In the genomic region with DNA sequence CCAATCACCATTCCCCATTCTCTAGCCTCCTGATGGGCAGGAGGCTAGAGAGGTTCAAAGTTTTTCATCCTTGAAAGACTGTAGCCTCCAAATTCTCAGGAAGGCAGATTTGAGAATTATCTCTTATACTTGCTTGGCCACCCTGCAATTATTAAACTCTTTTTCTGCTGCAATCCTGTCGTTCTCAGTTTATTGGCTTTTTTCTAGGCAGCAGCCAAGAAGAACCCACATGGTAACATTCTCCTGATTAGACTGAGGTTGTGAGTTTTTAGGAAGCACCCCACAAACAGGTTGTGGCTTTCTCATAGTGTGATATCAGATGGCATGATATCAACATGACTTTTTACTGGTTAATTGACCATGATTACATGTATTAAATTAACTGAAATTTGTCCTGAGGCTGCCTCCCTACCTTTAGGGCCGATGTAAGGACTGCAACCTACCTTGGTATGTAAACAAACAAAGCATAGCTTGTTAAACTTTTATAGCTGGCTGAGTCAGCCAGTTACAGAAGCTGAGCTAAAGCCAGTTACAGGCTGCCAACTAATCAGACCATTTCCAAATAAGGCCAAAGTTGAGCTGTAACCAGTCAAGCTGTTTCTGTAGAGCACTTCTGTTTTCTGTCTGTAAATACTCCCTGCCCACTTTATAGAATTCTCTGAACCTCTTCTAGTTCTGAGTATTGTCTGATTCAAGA, we compare ENCODE assay signal across 1 cellular context.
TF ChIP-seq lines count a peak whose summit lies in the region.

No MANE protein-coding gene starts in this region.

TF ChIP-seq in HepG2, 621 proteins besides CTCF, POLR2A, EP300 and RAD21 (continued from another document and continues in another):
- TF ChIP-seq, protein P1, sequence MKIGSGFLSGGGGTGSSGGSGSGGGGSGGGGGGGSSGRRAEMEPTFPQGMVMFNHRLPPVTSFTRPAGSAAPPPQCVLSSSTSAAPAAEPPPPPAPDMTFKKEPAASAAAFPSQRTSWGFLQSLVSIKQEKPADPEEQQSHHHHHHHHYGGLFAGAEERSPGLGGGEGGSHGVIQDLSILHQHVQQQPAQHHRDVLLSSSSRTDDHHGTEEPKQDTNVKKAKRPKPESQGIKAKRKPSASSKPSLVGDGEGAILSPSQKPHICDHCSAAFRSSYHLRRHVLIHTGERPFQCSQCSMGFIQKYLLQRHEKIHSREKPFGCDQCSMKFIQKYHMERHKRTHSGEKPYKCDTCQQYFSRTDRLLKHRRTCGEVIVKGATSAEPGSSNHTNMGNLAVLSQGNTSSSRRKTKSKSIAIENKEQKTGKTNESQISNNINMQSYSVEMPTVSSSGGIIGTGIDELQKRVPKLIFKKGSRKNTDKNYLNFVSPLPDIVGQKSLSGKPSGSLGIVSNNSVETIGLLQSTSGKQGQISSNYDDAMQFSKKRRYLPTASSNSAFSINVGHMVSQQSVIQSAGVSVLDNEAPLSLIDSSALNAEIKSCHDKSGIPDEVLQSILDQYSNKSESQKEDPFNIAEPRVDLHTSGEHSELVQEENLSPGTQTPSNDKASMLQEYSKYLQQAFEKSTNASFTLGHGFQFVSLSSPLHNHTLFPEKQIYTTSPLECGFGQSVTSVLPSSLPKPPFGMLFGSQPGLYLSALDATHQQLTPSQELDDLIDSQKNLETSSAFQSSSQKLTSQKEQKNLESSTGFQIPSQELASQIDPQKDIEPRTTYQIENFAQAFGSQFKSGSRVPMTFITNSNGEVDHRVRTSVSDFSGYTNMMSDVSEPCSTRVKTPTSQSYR (CRISPR knock-in tag; IDR thresholded peaks at IDR 0.05; ENCODE audit: borderline replicate concordance), result no peak
- TF ChIP-seq HDAC1 (CRISPR knock-in tag; IDR thresholded peaks at IDR 0.05) (no peak), HNRNPH1 (optimal IDR thresholded peaks at IDR 0.05; ENCODE audit: low read depth, low read length) (no peak), SATB2 (CRISPR knock-in tag; IDR thresholded peaks at IDR 0.05) (no peak), SRF (IDR thresholded peaks at IDR 0.05; ENCODE audit: low read depth, low read length) (peak; percentile 85; the same call in 1 of the 2 replicates), NRL (CRISPR knock-in tag; IDR thresholded peaks at IDR 0.05; ENCODE audit: borderline replicate concordance) (no peak), ZFYVE20 (CRISPR knock-in tag; IDR thresholded peaks at IDR 0.05; ENCODE audit: borderline replicate concordance, low read depth) (no peak), FOSL2 (CRISPR knock-in tag; IDR thresholded peaks at IDR 0.05) (peak; percentile 64), SMARCC2 (IDR thresholded peaks at IDR 0.05) (no peak), ZNF674 (CRISPR knock-in tag; IDR thresholded peaks at IDR 0.05; ENCODE audit: low read depth) (no peak), SSRP1 (CRISPR knock-in tag; IDR thresholded peaks at IDR 0.05) (no peak), FOXA3 (CRISPR knock-in tag; IDR thresholded peaks at IDR 0.05) (0 out of 2 replicates have a peak, but pooled peaks have one; percentile 24)
- TF ChIP-seq, protein P2, sequence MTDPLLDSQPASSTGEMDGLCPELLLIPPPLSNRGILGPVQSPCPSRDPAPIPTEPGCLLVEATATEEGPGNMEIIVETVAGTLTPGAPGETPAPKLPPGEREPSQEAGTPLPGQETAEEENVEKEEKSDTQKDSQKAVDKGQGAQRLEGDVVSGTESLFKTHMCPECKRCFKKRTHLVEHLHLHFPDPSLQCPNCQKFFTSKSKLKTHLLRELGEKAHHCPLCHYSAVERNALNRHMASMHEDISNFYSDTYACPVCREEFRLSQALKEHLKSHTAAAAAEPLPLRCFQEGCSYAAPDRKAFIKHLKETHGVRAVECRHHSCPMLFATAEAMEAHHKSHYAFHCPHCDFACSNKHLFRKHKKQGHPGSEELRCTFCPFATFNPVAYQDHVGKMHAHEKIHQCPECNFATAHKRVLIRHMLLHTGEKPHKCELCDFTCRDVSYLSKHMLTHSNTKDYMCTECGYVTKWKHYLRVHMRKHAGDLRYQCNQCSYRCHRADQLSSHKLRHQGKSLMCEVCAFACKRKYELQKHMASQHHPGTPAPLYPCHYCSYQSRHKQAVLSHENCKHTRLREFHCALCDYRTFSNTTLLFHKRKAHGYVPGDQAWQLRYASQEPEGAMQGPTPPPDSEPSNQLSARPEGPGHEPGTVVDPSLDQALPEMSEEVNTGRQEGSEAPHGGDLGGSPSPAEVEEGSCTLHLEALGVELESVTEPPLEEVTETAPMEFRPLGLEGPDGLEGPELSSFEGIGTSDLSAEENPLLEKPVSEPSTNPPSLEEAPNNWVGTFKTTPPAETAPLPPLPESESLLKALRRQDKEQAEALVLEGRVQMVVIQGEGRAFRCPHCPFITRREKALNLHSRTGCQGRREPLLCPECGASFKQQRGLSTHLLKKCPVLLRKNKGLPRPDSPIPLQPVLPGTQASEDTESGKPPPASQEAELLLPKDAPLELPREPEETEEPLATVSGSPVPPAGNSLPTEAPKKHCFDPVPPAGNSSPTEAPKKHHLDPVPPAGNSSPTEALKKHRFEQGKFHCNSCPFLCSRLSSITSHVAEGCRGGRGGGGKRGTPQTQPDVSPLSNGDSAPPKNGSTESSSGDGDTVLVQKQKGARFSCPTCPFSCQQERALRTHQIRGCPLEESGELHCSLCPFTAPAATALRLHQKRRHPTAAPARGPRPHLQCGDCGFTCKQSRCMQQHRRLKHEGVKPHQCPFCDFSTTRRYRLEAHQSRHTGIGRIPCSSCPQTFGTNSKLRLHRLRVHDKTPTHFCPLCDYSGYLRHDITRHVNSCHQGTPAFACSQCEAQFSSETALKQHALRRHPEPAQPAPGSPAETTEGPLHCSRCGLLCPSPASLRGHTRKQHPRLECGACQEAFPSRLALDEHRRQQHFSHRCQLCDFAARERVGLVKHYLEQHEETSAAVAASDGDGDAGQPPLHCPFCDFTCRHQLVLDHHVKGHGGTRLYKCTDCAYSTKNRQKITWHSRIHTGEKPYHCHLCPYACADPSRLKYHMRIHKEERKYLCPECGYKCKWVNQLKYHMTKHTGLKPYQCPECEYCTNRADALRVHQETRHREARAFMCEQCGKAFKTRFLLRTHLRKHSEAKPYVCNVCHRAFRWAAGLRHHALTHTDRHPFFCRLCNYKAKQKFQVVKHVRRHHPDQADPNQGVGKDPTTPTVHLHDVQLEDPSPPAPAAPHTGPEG (CRISPR knock-in tag; IDR thresholded peaks at IDR 0.05), result no peak
- TF ChIP-seq, protein P3, sequence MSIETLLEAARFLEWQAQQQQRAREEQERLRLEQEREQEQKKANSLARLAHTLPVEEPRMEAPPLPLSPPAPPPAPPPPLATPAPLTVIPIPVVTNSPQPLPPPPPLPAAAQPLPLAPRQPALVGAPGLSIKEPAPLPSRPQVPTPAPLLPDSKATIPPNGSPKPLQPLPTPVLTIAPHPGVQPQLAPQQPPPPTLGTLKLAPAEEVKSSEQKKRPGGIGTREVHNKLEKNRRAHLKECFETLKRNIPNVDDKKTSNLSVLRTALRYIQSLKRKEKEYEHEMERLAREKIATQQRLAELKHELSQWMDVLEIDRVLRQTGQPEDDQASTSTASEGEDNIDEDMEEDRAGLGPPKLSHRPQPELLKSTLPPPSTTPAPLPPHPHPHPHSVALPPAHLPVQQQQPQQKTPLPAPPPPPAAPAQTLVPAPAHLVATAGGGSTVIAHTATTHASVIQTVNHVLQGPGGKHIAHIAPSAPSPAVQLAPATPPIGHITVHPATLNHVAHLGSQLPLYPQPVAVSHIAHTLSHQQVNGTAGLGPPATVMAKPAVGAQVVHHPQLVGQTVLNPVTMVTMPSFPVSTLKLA (IDR thresholded peaks at IDR 0.05), result no peak
- TF ChIP-seq, protein P4, sequence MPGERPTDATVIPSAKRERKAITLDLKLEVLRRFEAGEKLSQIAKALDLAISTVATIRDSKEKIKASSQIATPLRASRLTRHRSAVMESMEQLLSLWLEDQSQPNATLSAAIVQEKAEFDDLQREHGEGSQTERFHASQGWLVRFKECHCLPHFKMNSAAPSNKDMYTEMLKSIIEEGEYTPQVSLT (CRISPR knock-in tag; IDR thresholded peaks at IDR 0.05; ENCODE audit: borderline replicate concordance, low read depth), result no peak
- TF ChIP-seq, protein P5, sequence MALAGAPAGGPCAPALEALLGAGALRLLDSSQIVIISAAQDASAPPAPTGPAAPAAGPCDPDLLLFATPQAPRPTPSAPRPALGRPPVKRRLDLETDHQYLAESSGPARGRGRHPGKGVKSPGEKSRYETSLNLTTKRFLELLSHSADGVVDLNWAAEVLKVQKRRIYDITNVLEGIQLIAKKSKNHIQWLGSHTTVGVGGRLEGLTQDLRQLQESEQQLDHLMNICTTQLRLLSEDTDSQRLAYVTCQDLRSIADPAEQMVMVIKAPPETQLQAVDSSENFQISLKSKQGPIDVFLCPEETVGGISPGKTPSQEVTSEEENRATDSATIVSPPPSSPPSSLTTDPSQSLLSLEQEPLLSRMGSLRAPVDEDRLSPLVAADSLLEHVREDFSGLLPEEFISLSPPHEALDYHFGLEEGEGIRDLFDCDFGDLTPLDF (CRISPR knock-in tag; IDR thresholded peaks at IDR 0.05), result no peak
- TF ChIP-seq, protein P6, sequence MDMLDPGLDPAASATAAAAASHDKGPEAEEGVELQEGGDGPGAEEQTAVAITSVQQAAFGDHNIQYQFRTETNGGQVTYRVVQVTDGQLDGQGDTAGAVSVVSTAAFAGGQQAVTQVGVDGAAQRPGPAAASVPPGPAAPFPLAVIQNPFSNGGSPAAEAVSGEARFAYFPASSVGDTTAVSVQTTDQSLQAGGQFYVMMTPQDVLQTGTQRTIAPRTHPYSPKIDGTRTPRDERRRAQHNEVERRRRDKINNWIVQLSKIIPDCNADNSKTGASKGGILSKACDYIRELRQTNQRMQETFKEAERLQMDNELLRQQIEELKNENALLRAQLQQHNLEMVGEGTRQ (IDR thresholded peaks at IDR 0.05; ENCODE audit: low read depth, low read length), result no peak
- TF ChIP-seq, protein P6 (CRISPR knock-in tag; IDR thresholded peaks at IDR 0.05; ENCODE audit: borderline replicate concordance), result peak; percentile 32; the same call in 1 of the 2 replicates
- TF ChIP-seq, protein P7, sequence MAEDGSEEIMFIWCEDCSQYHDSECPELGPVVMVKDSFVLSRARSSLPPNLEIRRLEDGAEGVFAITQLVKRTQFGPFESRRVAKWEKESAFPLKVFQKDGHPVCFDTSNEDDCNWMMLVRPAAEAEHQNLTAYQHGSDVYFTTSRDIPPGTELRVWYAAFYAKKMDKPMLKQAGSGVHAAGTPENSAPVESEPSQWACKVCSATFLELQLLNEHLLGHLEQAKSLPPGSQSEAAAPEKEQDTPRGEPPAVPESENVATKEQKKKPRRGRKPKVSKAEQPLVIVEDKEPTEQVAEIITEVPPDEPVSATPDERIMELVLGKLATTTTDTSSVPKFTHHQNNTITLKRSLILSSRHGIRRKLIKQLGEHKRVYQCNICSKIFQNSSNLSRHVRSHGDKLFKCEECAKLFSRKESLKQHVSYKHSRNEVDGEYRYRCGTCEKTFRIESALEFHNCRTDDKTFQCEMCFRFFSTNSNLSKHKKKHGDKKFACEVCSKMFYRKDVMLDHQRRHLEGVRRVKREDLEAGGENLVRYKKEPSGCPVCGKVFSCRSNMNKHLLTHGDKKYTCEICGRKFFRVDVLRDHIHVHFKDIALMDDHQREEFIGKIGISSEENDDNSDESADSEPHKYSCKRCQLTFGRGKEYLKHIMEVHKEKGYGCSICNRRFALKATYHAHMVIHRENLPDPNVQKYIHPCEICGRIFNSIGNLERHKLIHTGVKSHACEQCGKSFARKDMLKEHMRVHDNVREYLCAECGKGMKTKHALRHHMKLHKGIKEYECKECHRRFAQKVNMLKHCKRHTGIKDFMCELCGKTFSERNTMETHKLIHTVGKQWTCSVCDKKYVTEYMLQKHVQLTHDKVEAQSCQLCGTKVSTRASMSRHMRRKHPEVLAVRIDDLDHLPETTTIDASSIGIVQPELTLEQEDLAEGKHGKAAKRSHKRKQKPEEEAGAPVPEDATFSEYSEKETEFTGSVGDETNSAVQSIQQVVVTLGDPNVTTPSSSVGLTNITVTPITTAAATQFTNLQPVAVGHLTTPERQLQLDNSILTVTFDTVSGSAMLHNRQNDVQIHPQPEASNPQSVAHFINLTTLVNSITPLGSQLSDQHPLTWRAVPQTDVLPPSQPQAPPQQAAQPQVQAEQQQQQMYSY (CRISPR knock-in tag; IDR thresholded peaks at IDR 0.05), result no peak
- TF ChIP-seq, protein P8, sequence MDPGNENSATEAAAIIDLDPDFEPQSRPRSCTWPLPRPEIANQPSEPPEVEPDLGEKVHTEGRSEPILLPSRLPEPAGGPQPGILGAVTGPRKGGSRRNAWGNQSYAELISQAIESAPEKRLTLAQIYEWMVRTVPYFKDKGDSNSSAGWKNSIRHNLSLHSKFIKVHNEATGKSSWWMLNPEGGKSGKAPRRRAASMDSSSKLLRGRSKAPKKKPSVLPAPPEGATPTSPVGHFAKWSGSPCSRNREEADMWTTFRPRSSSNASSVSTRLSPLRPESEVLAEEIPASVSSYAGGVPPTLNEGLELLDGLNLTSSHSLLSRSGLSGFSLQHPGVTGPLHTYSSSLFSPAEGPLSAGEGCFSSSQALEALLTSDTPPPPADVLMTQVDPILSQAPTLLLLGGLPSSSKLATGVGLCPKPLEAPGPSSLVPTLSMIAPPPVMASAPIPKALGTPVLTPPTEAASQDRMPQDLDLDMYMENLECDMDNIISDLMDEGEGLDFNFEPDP (CRISPR knock-in tag; conservative IDR thresholded peaks at IDR 0.05), result no peak
- TF ChIP-seq, protein P9, sequence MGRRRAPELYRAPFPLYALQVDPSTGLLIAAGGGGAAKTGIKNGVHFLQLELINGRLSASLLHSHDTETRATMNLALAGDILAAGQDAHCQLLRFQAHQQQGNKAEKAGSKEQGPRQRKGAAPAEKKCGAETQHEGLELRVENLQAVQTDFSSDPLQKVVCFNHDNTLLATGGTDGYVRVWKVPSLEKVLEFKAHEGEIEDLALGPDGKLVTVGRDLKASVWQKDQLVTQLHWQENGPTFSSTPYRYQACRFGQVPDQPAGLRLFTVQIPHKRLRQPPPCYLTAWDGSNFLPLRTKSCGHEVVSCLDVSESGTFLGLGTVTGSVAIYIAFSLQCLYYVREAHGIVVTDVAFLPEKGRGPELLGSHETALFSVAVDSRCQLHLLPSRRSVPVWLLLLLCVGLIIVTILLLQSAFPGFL (CRISPR knock-in tag; IDR thresholded peaks at IDR 0.05), result no peak
- TF ChIP-seq, protein P10, sequence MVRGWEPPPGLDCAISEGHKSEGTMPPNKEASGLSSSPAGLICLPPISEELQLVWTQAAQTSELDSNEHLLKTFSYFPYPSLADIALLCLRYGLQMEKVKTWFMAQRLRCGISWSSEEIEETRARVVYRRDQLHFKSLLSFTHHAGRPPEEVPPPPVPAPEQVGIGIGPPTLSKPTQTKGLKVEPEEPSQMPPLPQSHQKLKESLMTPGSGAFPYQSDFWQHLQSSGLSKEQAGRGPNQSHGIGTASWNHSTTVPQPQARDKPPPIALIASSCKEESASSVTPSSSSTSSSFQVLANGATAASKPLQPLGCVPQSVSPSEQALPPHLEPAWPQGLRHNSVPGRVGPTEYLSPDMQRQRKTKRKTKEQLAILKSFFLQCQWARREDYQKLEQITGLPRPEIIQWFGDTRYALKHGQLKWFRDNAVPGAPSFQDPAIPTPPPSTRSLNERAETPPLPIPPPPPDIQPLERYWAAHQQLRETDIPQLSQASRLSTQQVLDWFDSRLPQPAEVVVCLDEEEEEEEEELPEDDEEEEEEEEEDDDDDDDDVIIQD (CRISPR knock-in tag; IDR thresholded peaks at IDR 0.05; ENCODE audit: low read depth), result peak; percentile 56; the same call in 1 of the 2 replicates
- TF ChIP-seq, protein P11, sequence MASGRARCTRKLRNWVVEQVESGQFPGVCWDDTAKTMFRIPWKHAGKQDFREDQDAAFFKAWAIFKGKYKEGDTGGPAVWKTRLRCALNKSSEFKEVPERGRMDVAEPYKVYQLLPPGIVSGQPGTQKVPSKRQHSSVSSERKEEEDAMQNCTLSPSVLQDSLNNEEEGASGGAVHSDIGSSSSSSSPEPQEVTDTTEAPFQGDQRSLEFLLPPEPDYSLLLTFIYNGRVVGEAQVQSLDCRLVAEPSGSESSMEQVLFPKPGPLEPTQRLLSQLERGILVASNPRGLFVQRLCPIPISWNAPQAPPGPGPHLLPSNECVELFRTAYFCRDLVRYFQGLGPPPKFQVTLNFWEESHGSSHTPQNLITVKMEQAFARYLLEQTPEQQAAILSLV (CRISPR knock-in tag; IDR thresholded peaks at IDR 0.05; ENCODE audit: borderline replicate concordance), result no peak
